Comparison of ENCODE assay signal across 8 cellular contexts in the genomic region with DNA sequence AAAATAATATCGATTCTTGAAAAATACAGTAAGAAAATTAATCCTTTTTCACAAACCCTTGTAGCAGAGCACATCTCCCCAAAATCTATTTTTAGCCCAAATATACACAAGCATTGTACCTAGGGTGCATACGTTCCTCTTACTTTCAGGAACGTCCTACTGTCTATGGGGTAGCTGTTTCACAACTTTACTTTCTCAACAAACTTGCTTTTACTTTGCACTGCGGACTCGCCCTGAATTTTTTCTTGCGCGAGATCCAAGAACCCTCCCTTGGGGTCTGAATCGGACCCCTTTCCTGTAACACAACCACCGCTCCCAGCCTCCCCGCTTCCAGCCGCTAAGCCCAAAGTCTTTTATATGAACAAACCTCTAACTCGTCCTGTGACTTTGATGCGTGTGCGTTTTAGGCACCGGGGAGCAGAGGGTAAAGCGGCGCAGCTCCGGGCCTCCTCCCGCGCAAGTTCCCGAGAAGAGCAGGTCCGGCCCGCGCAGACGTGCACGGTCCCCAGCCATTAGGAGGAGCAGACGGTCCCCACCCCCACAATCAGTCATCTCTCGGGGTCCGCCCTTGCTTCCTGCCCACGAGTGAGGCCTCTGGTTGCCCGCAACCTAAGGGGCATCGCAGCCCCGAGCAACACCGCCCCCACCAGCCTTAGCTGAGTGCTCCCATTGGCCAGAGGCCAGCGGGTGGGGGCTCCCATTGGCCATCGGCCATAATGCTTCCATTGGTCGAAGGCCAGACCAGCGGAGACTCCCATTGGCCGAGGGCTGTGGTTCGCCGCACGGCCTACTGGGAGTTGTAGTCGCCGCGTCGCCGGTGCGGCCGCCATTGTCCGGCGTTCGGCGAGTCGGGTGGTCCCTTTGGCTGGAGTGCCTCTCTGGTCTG.
A peak's percentile ranks its signal among the peaks of the same experiment; 100 is the strongest.
DNase-seq lines count a peak whose midpoint lies in the region; ATAC-seq lines count a peak whose summit lies in the region.

A gene (plus strand): TSS at position 800 of the 886 bp plus-strand sequence. CDS start 127 bp downstream, outside the sequence.

- DNase-seq in AG20443 (ENCODE audit: low spot score) (peak; percentile 99), NCI-H446 (lab: John Stamatoyannopoulos, UW) (peak; percentile 82 to 94), cerebellar cortex (ENCODE audit: low spot score) (peak; percentile 97), iris pigment epithelial cell (ENCODE audit: low read depth) (peak; percentile 99)
- DNase-seq in stimulated activated CD4-positive, alpha-beta T cell treated with anti-CD3 and anti-CD28 coated beads, Interleukin-12 subunit alpha, Interleukin-12 subunit beta, amount 100 ng/mL, for 24 hours (ENCODE audit: low read depth in 2 of 2) = peak; percentile 96 to 98

- ATAC-seq in GM19043 (IDR thresholded peaks at IDR 0.05; ENCODE audit: low read depth, unreplicated experiment) (peak; percentile 98), HG03354 (IDR thresholded peaks at IDR 0.05; ENCODE audit: poor library complexity, severe bottlenecking, unreplicated experiment) (peak; percentile 96)
- ATAC-seq in activated CD4-positive, CD25-positive, alpha-beta regulatory T cell treated with anti-CD3 and anti-CD28 coated beads, Interleukin-2, amount 50 U/mL, for 24 hours = peak; percentile 97 to 98

Comparison
In these comparisons a context has a peak if more than half of its experiments do, and no peak if none do; other contexts are left out.
1. Peak in every context shown above with its lines: DNase-seq and ATAC-seq.